In genomic region chr11:63417174-63417852, GRCh38 we compare ENCODE assay signal across 22 cellular contexts. TPM values are rescaled to one million over a fixed set of nuclear protein-coding genes. Genes with fewer than 3 reads are reported as not detected.
DNase-seq lines count a peak whose midpoint lies in the region; ATAC-seq, FAIRE-seq and TF ChIP-seq lines count a peak whose summit lies in the region.
"Had no signal": no experiment of that assay in that cellular context is flagged by ENCODE, and none has a peak within 500 bp of the region (broad histone marks: within the 10 kb centered on the region; RNA-seq: fewer than 3 reads in every experiment).

No MANE protein-coding gene starts in this region.

- H4K20me1 ChIP-seq in GM12878 (ENCODE audit: control insufficient read depth, insufficient read depth): no peaks in the 10 kb centered on the region

- ATAC-seq in HG02610 (IDR thresholded peaks at IDR 0.05; ENCODE audit: unreplicated experiment): peak; percentile 76
- peak; percentile 51 for ATAC-seq in HG02870 (IDR thresholded peaks at IDR 0.05; ENCODE audit: unreplicated experiment)
- ATAC-seq in GM12878: no peak
- ATAC-seq in HG03175 (IDR thresholded peaks at IDR 0.05; ENCODE audit: unreplicated experiment): no peak

- WGBS in GM12878 (ENCODE audit: insufficient coverage, insufficient replicate concordance, low lambda C conversion rate, missing lambda C conversion rate): 0% methylated on average over 2 of the region's 2 CpGs

- SMC1A ChIA-PET in GM12878 (lab: Charles Lee; ENCODE audit: uncharacterized antibody, unreplicated experiment): interaction anchor here (0.6 to 1.7 kb wide), 2 partner anchors 10 to 43 kb away, joined by 3 read pairs; no protein-coding TSS in a partner anchor

- TF ChIP-seq CTCF in GM12878 (IDR thresholded peaks at IDR 0.05 in 2 of 3, conservative IDR thresholded peaks at IDR 0.05 in 1 of 3; ENCODE audit: control insufficient read depth in 2 of 3, extremely low read depth in 1 of 3, insufficient read depth in 1 of 3, low read depth in 3 of 3, low read length in 3 of 3): no peak

- no peaks in the 10 kb centered on the region for H3K27me3 ChIP-seq in GM12878 (replicated peaks in 1 of 2; ENCODE audit: control insufficient read depth in 2 of 2, insufficient read depth in 2 of 2, low read length in 1 of 2)
- H3K27me3 ChIP-seq: BE2C had no signal

- no peaks in the 10 kb centered on the region for H3K9me3 ChIP-seq in GM12878 (replicated peaks; ENCODE audit: control insufficient read depth, insufficient read depth, low read length)
- H3K9me3 ChIP-seq: BE2C had no signal

- no peak for TF ChIP-seq EP300 in GM12878 (IDR thresholded peaks at IDR 0.05; ENCODE audit: borderline replicate concordance in 1 of 2, control insufficient read depth in 1 of 2, low read depth in 2 of 2, low read length in 2 of 2)

- intact Hi-C loops in GM12878 (cut with micrococcal nuclease; ENCODE audit: unreplicated experiment): no loop called here

- no TSS peak for BruUV-seq in GM12878 (replicated peaks; lab: Mats Ljungman, UMichigan)

- no peaks in the 10 kb centered on the region for H3K36me3 ChIP-seq in GM12878 (ENCODE audit: control insufficient read depth in 2 of 2, insufficient read depth in 2 of 2, low read length in 1 of 2)
- H3K36me3 ChIP-seq: BE2C had no signal

- H3K4me3 ChIP-seq in GM12878: no peak overlapping the region

- no peaks in the 10 kb centered on the region for H3K4me1 ChIP-seq in GM12878 (ENCODE audit: control insufficient read depth, insufficient read depth, low read length)
- H3K4me1 ChIP-seq: BE2C had no signal

- H3K9ac ChIP-seq in GM12878 (ENCODE audit: control insufficient read depth, insufficient read depth, low read length): no peak overlapping the region

- TF ChIP-seq POLR2A in GM12878 (IDR thresholded peaks at IDR 0.05; ENCODE audit: low read depth, low read length): no peak

- no peak overlapping the region for H3K27ac ChIP-seq in GM12878 (ENCODE audit: control insufficient read depth, insufficient read depth)

- POLR2A ChIA-PET in GM12878 (lab: Charles Lee): no interaction called here

- in situ Hi-C loops in GM12878 (cut with MboI): no loop called here

- RAD21 ChIA-PET in GM12878 (lab: Charles Lee; ENCODE audit: unreplicated experiment): no interaction called here

- no peaks in the 10 kb centered on the region for H3K79me2 ChIP-seq in GM12878 (ENCODE audit: control insufficient read depth, insufficient read depth, low read length)

- FAIRE-seq in GM12878 (lab: Jason Lieb, UNC): peak; percentile 38
- FAIRE-seq: A204.1 had no signal

- H2AFZ ChIP-seq in GM12878 (ENCODE audit: control insufficient read depth, low read depth, low read length): no peak overlapping the region

- no peak for TF ChIP-seq RAD21 in GM12878 (IDR thresholded peaks at IDR 0.05; ENCODE audit: insufficient read depth, low read depth, low read length)

- DNase-seq in GM12878 (ENCODE audit: low read depth, low spot score): no peak
- no peak for DNase-seq in NCI-H345 treated with DMSO at 0.1 percent for 48 hours (lab: John Stamatoyannopoulos, UW; ENCODE audit: unreplicated experiment)
- DNase-seq in activated CD4-positive, CD25-positive, alpha-beta regulatory T cell (lab: John Stamatoyannopoulos, UW): no peak
- DNase-seq: ACHN; BE2C; C1 segment of cervical spinal cord; CD4-positive, CD25-positive, alpha-beta regulatory T cell; CD8-positive, alpha-beta memory T cell; COR-L47; DMS 273 treated with DMSO at 0.1 percent for 48 hours; DMS53; DND-41; EL; GOT3; H9; Kasumi-1; KG1 had no signal

- no peak overlapping the region for H3K4me2 ChIP-seq in GM12878 (ENCODE audit: control insufficient read depth, insufficient read depth)

- CTCF ChIA-PET in GM12878 (lab: Yijun Ruan, JAX): interaction anchor here (0.9 kb wide), 1 partner anchor 11 kb away, joined by 3 read pairs; no protein-coding TSS in a partner anchor

TF ChIP-seq in GM12878, 131 proteins besides CTCF, POLR2A, EP300 and RAD21:
- TF ChIP-seq RUNX3 (IDR thresholded peaks at IDR 0.05; ENCODE audit: low read length) (peak; percentile 23; the same call in 1 of the 2 replicates), ZSCAN29 (IDR thresholded peaks at IDR 0.05) (no peak)

RNA-seq across cellular contexts. Expression of gene SLC22A9, which starts 47.7 kb away (rescaled TPM):
- not detected in 2 replicates for total RNA-seq in GM12878 (2013; cell fraction: nucleolus; rRNA removed)
- total RNA-seq in GM12878 (2014; rRNA removed): 0.06 TPM in 1 of 2 replicates, not detected in the other
- total RNA-seq in GM12878 (2014; rRNA removed; fragmentation: Illumina TruSeq; extraction: Trizol): not detected in 2 replicates
- total RNA-seq in GM12878 (2021): not detected in 2 replicates
- polyA plus RNA-seq in GM12878 (2011; ENCODE audit: low read depth): not detected
- 0.03 and 0.13 TPM in 2 replicates for polyA plus RNA-seq in GM12878 (2011; rRNA removed)
- polyA plus RNA-seq in GM12878 (2011; cell fraction: cytosol; rRNA removed): 0.05 and 0.12 TPM in 2 replicates
- 0.13 and 0.18 TPM in 2 replicates for polyA plus RNA-seq in GM12878 (2011; cell fraction: nucleus; rRNA removed)
- not detected in 2 replicates for polyA plus RNA-seq in GM12878 (2012)
- polyA plus RNA-seq in GM12878 (2014; fragmentation: Illumina TruSeq; extraction: Trizol): not detected in 2 replicates
- not detected for polyA plus RNA-seq in GM12878 (2014; fragmentation: Nextera tagmentation; extraction: Ambion mirVana)
- polyA plus RNA-seq in GM12878 (2014; rRNA removed): not detected in 2 replicates
- polyA plus RNA-seq in GM12878 (2016; fragmentation: Nextera tagmentation; extraction: Ambion mirVana): not detected
- polyA minus RNA-seq in GM12878 (2011; rRNA and poly(A)+ RNA removed): 0.44 and 0.52 TPM in 2 replicates
- polyA minus RNA-seq in GM12878 (2011; cell fraction: cytosol; rRNA and poly(A)+ RNA removed): not detected in 2 replicates
- polyA minus RNA-seq in GM12878 (2011; cell fraction: nucleus; rRNA and poly(A)+ RNA removed): 0.73 and 1.3 TPM in 2 replicates
- total RNA-seq: CD4-positive, CD25-positive, alpha-beta regulatory T cell; CD8-positive, alpha-beta memory T cell; G401; H9 had no signal
- polyA plus RNA-seq: CD4-positive, CD25-positive, alpha-beta regulatory T cell; CD8-positive, alpha-beta memory T cell had no signal

Comparison
In these comparisons a context has a peak if more than half of its experiments do, and no peak if none do; other contexts are left out.
1. ATAC-seq: peak in HG02610 (single experiment) and HG02870 (single experiment); none in GM12878 (single experiment) and HG03175 (single experiment).